In genomic region chr9:105290401-105290800, GRCh38 we compare ENCODE assay signal across 10 cellular contexts. TPM values are rescaled to one million over a fixed set of nuclear protein-coding genes. Genes with fewer than 3 reads are reported as not detected.
DNase-seq lines count a peak whose midpoint lies in the region; ATAC-seq and TF ChIP-seq lines count a peak whose summit lies in the region.
"Had no signal": no experiment of that assay in that cellular context is flagged by ENCODE, and none has a peak within 500 bp of the region (broad histone marks: within the 10 kb centered on the region; RNA-seq: fewer than 3 reads in every experiment).

No MANE protein-coding gene starts in this region.

- DNase-seq in EL, result peak; percentile 17
- peak; percentile 38 for DNase-seq in MV-4-11 (lab: John Stamatoyannopoulos, UW)
- DNase-seq in choroid plexus epithelial cell (ENCODE audit: low read depth), result peak; percentile 60
- no peak for DNase-seq in A172 (ENCODE audit: low spot score)
- no peak for DNase-seq in naive thymus-derived CD4-positive, alpha-beta T cell
- DNase-seq in pons (ENCODE audit: low spot score), result no peak
- DNase-seq in activated effector memory CD4-positive, alpha-beta T cell treated with anti-CD3 and anti-CD28 coated beads, Interleukin-2, amount 50 U/mL, for 16 hours, result no peak
- DNase-seq: activated T-cell treated with anti-CD3 and anti-CD28 coated beads, Interleukin-2, amount 50 U/mL, for 1 hour; NCI-H446 had no signal

- H3K27me3 ChIP-seq in neutrophil, result no peaks in the 10 kb centered on the region
- H3K27me3 ChIP-seq in naive thymus-derived CD4-positive, alpha-beta T cell (ENCODE audit: control insufficient read depth in 2 of 2, insufficient read depth in 2 of 2, low read length in 2 of 2), result no peaks in the 10 kb centered on the region

- ATAC-seq in naive thymus-derived CD4-positive, alpha-beta T cell, result no peak

- peak overlapping the region; percentile 7 for H3K27ac ChIP-seq in neutrophil
- H3K27ac ChIP-seq in naive thymus-derived CD4-positive, alpha-beta T cell (ENCODE audit: low read depth, low read length), result no peak overlapping the region

- H3K4me3 ChIP-seq in choroid plexus epithelial cell (ENCODE audit: low read depth, low read length) (no peak overlapping the region), neutrophil (ENCODE audit: low read depth in 1 of 2, low read length in 1 of 2) (no peak overlapping the region)
- no peak overlapping the region for H3K4me3 ChIP-seq in naive thymus-derived CD4-positive, alpha-beta T cell (ENCODE audit: low read length)

- H3K9me3 ChIP-seq in neutrophil, result no peaks in the 10 kb centered on the region
- no peaks in the 10 kb centered on the region for H3K9me3 ChIP-seq in naive thymus-derived CD4-positive, alpha-beta T cell (ENCODE audit: control insufficient read depth in 2 of 3, low read length in 3 of 3)

- CTCF ChIA-PET in naive thymus-derived CD4-positive, alpha-beta T cell (lab: Charles Lee), result no interaction called here

- H3K27ac Mint-ChIP-seq in naive thymus-derived CD4-positive, alpha-beta T cell, result no peak overlapping the region

- intact Hi-C loops in naive thymus-derived CD4-positive, alpha-beta T cell (cut with micrococcal nuclease), result loop anchor here in 1 of 2 donors (5.0 kb wide), 1 partner anchor 43 kb away; no protein-coding TSS in a partner anchor

- POLR2A ChIA-PET in naive thymus-derived CD4-positive, alpha-beta T cell (lab: Charles Lee), result no interaction called here

- H3K36me3 Mint-ChIP-seq in naive thymus-derived CD4-positive, alpha-beta T cell, result peaks cover 0 to 5% (median 0%) of the 10 kb centered on the region in 5 donors

- peaks cover 0 to 3% (median 0%) of the 10 kb centered on the region in 5 donors for H3K27me3 Mint-ChIP-seq in naive thymus-derived CD4-positive, alpha-beta T cell

- H3K36me3 ChIP-seq in neutrophil, result no peaks in the 10 kb centered on the region
- H3K36me3 ChIP-seq in naive thymus-derived CD4-positive, alpha-beta T cell (ENCODE audit: control insufficient read depth in 2 of 3, insufficient read depth in 3 of 3, low read length in 3 of 3), result no peaks in the 10 kb centered on the region

- H3K4me1 Mint-ChIP-seq in naive thymus-derived CD4-positive, alpha-beta T cell, result peaks cover 8 to 32% (median 23%) of the 10 kb centered on the region in 7 donors

- H3K4me1 ChIP-seq in neutrophil (ENCODE audit: control insufficient read depth in 1 of 2, insufficient read depth in 1 of 2, low read depth in 1 of 2, low read length in 1 of 2), result peaks cover 24 to 33% of the 10 kb centered on the region in 2 experiments
- H3K4me1 ChIP-seq in naive thymus-derived CD4-positive, alpha-beta T cell (ENCODE audit: control insufficient read depth in 2 of 2, insufficient read depth in 2 of 2, low read length in 2 of 2), result peaks cover 0 to 4% of the 10 kb centered on the region in 2 donors

- TF ChIP-seq CTCF in choroid plexus epithelial cell (conservative IDR thresholded peaks at IDR 0.05; ENCODE audit: low read depth, low read length) (no peak), neutrophil (IDR thresholded peaks at IDR 0.05) (no peak)

- no peaks in the 10 kb centered on the region for H3K9me3 Mint-ChIP-seq in naive thymus-derived CD4-positive, alpha-beta T cell

- H3K4me3 Mint-ChIP-seq in naive thymus-derived CD4-positive, alpha-beta T cell, result no peak overlapping the region

RNA-seq across cellular contexts. Expression of gene SLC44A1, which starts 46.0 kb away (rescaled TPM):
- total RNA-seq in A172 (2014; rRNA removed; shearing (Covaris generic)), result 44.0 and 47.0 TPM in 2 replicates
- 10 to 100 TPM in 3 of 5 experiments, 1 to 10 TPM in 2; 7.7 to 13.8 (median 11.1) TPM for total RNA-seq in naive thymus-derived CD4-positive, alpha-beta T cell
- polyA plus RNA-seq in naive thymus-derived CD4-positive, alpha-beta T cell, result 10 to 100 TPM; 19.3 to 21.8 TPM

Comparison
In these comparisons a context has a peak if more than half of its experiments do, and no peak if none do; other contexts are left out.
1. DNase-seq: peak in EL (single experiment), MV-4-11 (single experiment) and choroid plexus epithelial cell (single experiment); none in A172 (single experiment), naive thymus-derived CD4-positive, alpha-beta T cell (0 of 9), pons (single experiment) and activated effector memory CD4-positive, alpha-beta T cell treated with anti-CD3 and anti-CD28 coated beads, Interleukin-2, amount 50 U/mL, for 16 hours (single experiment).